1 cellular context compared by ENCODE assay signal in genomic region chr16:56417138-56417537, GRCh38.
TF ChIP-seq lines count a peak whose summit lies in the region.

No MANE protein-coding gene starts in this region.

TF ChIP-seq in HepG2, 621 proteins besides CTCF, POLR2A, EP300 and RAD21:
- TF ChIP-seq JUND (CRISPR knock-in tag; IDR thresholded peaks at IDR 0.05) (no peak), CEBPB (IDR thresholded peaks at IDR 0.05; ENCODE audit: borderline replicate concordance, low read depth, low read length) (no peak), ZNF704 (CRISPR knock-in tag; IDR thresholded peaks at IDR 0.05; ENCODE audit: borderline replicate concordance) (no peak), ZMYM3 (CRISPR knock-in tag; IDR thresholded peaks at IDR 0.05) (peak; percentile 49; the same call in 1 of the 2 replicates), NR2F6 (IDR thresholded peaks at IDR 0.05) (no peak), NR2F6 (CRISPR knock-in tag; IDR thresholded peaks at IDR 0.05) (peak; percentile 43; the same call in 1 of the 2 replicates), SALL1 (CRISPR knock-in tag; IDR thresholded peaks at IDR 0.05) (0 out of 2 replicates have a peak, but pooled peaks have one; percentile 17), PHF21A (CRISPR knock-in tag; IDR thresholded peaks at IDR 0.05) (0 out of 2 replicates have a peak, but pooled peaks have one; percentile 13), PHB2 (IDR thresholded peaks at IDR 0.05; ENCODE audit: partially characterized antibody) (no peak), HNRNPLL (IDR thresholded peaks at IDR 0.05; ENCODE audit: low read depth, low read length, poor library complexity, severe bottlenecking) (no peak), HDAC2 (CRISPR knock-in tag; IDR thresholded peaks at IDR 0.05) (no peak), NCOA5 (CRISPR knock-in tag; IDR thresholded peaks at IDR 0.05) (no peak), ZNF460 (CRISPR knock-in tag; IDR thresholded peaks at IDR 0.05; ENCODE audit: borderline replicate concordance) (peak; percentile 27; the same call in 1 of the 2 replicates), ZNF841 (CRISPR knock-in tag; IDR thresholded peaks at IDR 0.05; ENCODE audit: borderline replicate concordance) (no peak)
- TF ChIP-seq, protein P1, sequence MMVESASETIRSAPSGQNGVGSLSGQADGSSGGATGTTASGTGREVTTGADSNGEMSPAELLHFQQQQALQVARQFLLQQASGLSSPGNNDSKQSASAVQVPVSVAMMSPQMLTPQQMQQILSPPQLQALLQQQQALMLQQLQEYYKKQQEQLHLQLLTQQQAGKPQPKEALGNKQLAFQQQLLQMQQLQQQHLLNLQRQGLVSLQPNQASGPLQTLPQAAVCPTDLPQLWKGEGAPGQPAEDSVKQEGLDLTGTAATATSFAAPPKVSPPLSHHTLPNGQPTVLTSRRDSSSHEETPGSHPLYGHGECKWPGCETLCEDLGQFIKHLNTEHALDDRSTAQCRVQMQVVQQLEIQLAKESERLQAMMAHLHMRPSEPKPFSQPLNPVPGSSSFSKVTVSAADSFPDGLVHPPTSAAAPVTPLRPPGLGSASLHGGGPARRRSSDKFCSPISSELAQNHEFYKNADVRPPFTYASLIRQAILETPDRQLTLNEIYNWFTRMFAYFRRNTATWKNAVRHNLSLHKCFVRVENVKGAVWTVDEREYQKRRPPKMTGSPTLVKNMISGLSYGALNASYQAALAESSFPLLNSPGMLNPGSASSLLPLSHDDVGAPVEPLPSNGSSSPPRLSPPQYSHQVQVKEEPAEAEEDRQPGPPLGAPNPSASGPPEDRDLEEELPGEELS (CRISPR knock-in tag; IDR thresholded peaks at IDR 0.05), result no peak
- TF ChIP-seq, protein P2, sequence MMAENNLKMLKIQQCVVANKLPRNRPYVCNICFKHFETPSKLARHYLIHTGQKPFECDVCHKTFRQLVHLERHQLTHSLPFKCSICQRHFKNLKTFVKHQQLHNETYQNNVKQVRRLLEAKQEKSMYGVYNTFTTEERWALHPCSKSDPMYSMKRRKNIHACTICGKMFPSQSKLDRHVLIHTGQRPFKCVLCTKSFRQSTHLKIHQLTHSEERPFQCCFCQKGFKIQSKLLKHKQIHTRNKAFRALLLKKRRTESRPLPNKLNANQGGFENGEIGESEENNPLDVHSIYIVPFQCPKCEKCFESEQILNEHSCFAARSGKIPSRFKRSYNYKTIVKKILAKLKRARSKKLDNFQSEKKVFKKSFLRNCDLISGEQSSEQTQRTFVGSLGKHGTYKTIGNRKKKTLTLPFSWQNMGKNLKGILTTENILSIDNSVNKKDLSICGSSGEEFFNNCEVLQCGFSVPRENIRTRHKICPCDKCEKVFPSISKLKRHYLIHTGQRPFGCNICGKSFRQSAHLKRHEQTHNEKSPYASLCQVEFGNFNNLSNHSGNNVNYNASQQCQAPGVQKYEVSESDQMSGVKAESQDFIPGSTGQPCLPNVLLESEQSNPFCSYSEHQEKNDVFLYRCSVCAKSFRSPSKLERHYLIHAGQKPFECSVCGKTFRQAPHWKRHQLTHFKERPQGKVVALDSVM (CRISPR knock-in tag; IDR thresholded peaks at IDR 0.05), result peak; percentile 91
